ENCODE assay signal across 17 cellular contexts in the genomic region with DNA sequence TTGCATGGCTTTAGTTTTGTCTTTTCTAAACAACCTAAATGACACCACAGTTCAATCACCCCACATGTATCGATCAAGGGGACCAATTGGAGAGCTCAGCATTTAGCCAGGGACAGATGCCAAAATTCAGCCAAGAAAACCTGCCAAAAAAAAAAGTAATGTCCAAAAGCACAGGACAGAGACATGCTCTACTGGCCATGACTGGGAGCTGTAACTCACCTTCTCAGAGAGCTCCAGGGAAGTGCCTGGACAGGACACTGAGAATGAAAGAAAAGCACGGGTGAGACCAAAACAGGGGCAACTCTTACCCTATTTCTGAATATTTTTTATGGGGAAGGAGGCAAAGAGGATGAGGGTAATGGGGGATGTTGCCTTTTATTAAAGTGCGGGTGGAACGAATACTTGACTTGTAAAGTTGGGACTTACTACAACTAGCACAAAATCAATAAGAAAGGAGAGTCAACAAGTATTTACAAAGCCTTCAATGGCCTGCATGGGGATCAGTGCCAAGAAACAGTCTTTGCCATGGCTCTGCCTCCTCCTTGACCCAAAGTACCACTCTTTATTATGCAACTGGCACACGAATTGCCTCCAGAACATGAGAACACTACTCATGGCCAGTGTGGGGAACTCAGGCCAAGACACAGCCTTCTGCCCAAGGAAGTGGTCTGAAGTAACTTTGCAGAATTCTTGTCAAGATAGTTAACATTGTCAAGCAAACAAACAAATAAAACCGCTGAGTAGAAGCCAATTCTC.
A peak's percentile ranks its signal among the peaks of the same experiment; 100 is the strongest.
DNase-seq lines count a peak whose midpoint lies in the region; ATAC-seq and TF ChIP-seq lines count a peak whose summit lies in the region.
"Had no signal": no experiment of that assay in that cellular context is flagged by ENCODE, and none has a peak within 500 bp of the region (broad histone marks: within the 10 kb centered on the region; RNA-seq: fewer than 3 reads in every experiment).

No MANE protein-coding gene starts in this region.

- peaks cover 5% of the 10 kb centered on the region for H3F3A ChIP-seq in smooth muscle cell (ENCODE audit: low read depth)

- H3K14ac ChIP-seq in IMR-90 (replicated peaks; ENCODE audit: low read depth, low read length) (peak overlapping the region; percentile 5; the same call in 1 of the 2 replicates), mesenchymal stem cell (ENCODE audit: low read length in 2 of 2) (no peak overlapping the region)

- peaks cover 17% of the 10 kb centered on the region for H3K9me1 ChIP-seq in IMR-90 (ENCODE audit: insufficient read depth, low read length)

- ATAC-seq in IMR-90 (ENCODE audit: low read depth) (no peak), upper lobe of right lung (peak; percentile 96), left colon (no peak)
- ATAC-seq: CD8-positive, alpha-beta T cell had no signal

- H3K18ac ChIP-seq in IMR-90 (ENCODE audit: low read depth, low read length) (peak overlapping the region; percentile 20; the same call in 1 of the 2 replicates), mesenchymal stem cell (ENCODE audit: low read depth in 1 of 2, low read length in 2 of 2) (peak overlapping the region; percentile 23 to 31)

- peak overlapping the region in 1 of 2 experiments; percentile 67 for H2BK12ac ChIP-seq in mesenchymal stem cell (ENCODE audit: low read length in 2 of 2)

- H3K79me2 ChIP-seq in smooth muscle cell (ENCODE audit: low read depth): no peaks in the 10 kb centered on the region

- TF ChIP-seq CTCF in IMR-90 (conservative IDR thresholded peaks at IDR 0.05; ENCODE audit: low read depth, low read length): no peak
- no peak for TF ChIP-seq CTCF in upper lobe of right lung (IDR thresholded peaks at IDR 0.05)
- no peak for TF ChIP-seq CTCF in smooth muscle cell (IDR thresholded peaks at IDR 0.05; ENCODE audit: borderline replicate concordance, insufficient read depth, poor library complexity, severe bottlenecking)

- no peak overlapping the region for H2BK5ac ChIP-seq in IMR-90 (ENCODE audit: low read depth, low read length, poor library complexity, severe bottlenecking)
- H2BK5ac ChIP-seq in mesenchymal stem cell (ENCODE audit: low read depth, low read length, poor library complexity, severe bottlenecking): no peak overlapping the region

- H3K4me2 ChIP-seq in IMR-90 (ENCODE audit: low read depth, low read length) (no peak overlapping the region), mesenchymal stem cell (ENCODE audit: low read length, poor library complexity, severe bottlenecking) (no peak overlapping the region), smooth muscle cell (no peak overlapping the region)

- H2BK20ac ChIP-seq in IMR-90 (ENCODE audit: low read depth, low read length): peak overlapping the region; percentile 60

- no peak overlapping the region; the same call in 1 of the 2 replicates for H3K23ac ChIP-seq in IMR-90 (ENCODE audit: low read depth, low read length)
- no peak overlapping the region for H3K23ac ChIP-seq in mesenchymal stem cell (ENCODE audit: low read length in 2 of 2)

- in situ Hi-C loops in IMR-90 (cut with MboI; ENCODE audit: low sequenced_read_pairs): no loop called here

- intact Hi-C loops in IMR-90 (cut with micrococcal nuclease): no loop called here
- intact Hi-C loops in upper lobe of right lung (cut with DNase I): no loop called here
- intact Hi-C loops in left colon (cut with DNase I, micrococcal nuclease): no loop called here

- H4K91ac ChIP-seq in IMR-90 (ENCODE audit: insufficient read depth, low read depth, low read length): 0 out of 2 replicates have a peak overlapping the region, but pooled peaks have one; percentile 27
- H4K91ac ChIP-seq in mesenchymal stem cell (ENCODE audit: low read length): no peak overlapping the region

- peak overlapping the region; percentile 4; the same call in 2 of the 3 replicates for H2BK15ac ChIP-seq in IMR-90 (ENCODE audit: low read depth, low read length)
- no peak overlapping the region for H2BK15ac ChIP-seq in mesenchymal stem cell (ENCODE audit: low read depth, poor library complexity, severe bottlenecking)

- H3K9ac ChIP-seq in IMR-90 (ENCODE audit: low read depth, low read length): no peak overlapping the region
- H3K9ac ChIP-seq in mesenchymal stem cell (ENCODE audit: low read length): no peak overlapping the region
- no peak overlapping the region for H3K9ac ChIP-seq in smooth muscle cell (ENCODE audit: low read depth)
- H3K9ac ChIP-seq: GM23248 had no signal

- no peaks in the 10 kb centered on the region for H3K79me1 ChIP-seq in IMR-90 (ENCODE audit: low read depth in 1 of 2, low read length in 2 of 2)
- H3K79me1 ChIP-seq in mesenchymal stem cell (replicated peaks; ENCODE audit: low read length, poor library complexity, severe bottlenecking): no peaks in the 10 kb centered on the region

- H4K20me1 ChIP-seq in IMR-90 (ENCODE audit: insufficient read depth, low read length): no peaks in the 10 kb centered on the region
- H4K20me1 ChIP-seq in smooth muscle cell (ENCODE audit: low read depth): no peaks in the 10 kb centered on the region

- H2AK5ac ChIP-seq in IMR-90 (ENCODE audit: low read depth, low read length): peak overlapping the region; percentile 77
- no peak overlapping the region for H2AK5ac ChIP-seq in mesenchymal stem cell (ENCODE audit: low read length, severe bottlenecking)

- H3K4me1 ChIP-seq in IMR-90 (ENCODE audit: control insufficient read depth, insufficient read depth, low read length): peaks cover 14% of the 10 kb centered on the region
- H3K4me1 ChIP-seq in mesenchymal stem cell (ENCODE audit: control insufficient read depth, insufficient read depth, low read depth, low read length): peaks cover 2% of the 10 kb centered on the region
- H3K4me1 ChIP-seq in upper lobe of right lung: peaks cover 19% of the 10 kb centered on the region
- peaks cover 18% of the 10 kb centered on the region for H3K4me1 ChIP-seq in smooth muscle cell (ENCODE audit: low read depth)
- H3K4me1 ChIP-seq: BE2C had no signal

- H2BK120ac ChIP-seq in IMR-90 (ENCODE audit: low read depth, low read length) (0 out of 2 replicates have a peak overlapping the region, but pooled peaks have one; percentile 30), mesenchymal stem cell (ENCODE audit: low read depth, low read length) (no peak overlapping the region)

- H4K5ac ChIP-seq in IMR-90 (ENCODE audit: low read depth, low read length): peak overlapping the region; percentile 20; the same call in 1 of the 2 replicates

- H4K8ac ChIP-seq in IMR-90 (ENCODE audit: low read depth in 2 of 2, low read length in 2 of 2) (no peak overlapping the region), mesenchymal stem cell (ENCODE audit: low read length) (no peak overlapping the region)

- no TSS peak for BruUV-seq in IMR-90 (replicated peaks; lab: Mats Ljungman, UMichigan)

- dilution Hi-C loops in IMR-90 (cut with HindIII; ENCODE audit: low sequenced_read_pairs, unreplicated experiment): no loop called here

- CTCF ChIA-PET in IMR-90 (lab: Yijun Ruan, JAX): no interaction called here

- H3K9me3 ChIP-seq in IMR-90 (ENCODE audit: control insufficient read depth, insufficient read depth, low read length): peaks cover 7% of the 10 kb centered on the region
- peaks cover 19% of the 10 kb centered on the region for H3K9me3 ChIP-seq in mesenchymal stem cell (ENCODE audit: control insufficient read depth, low read length)
- peaks cover 11% of the 10 kb centered on the region for H3K9me3 ChIP-seq in upper lobe of right lung
- H3K9me3 ChIP-seq in smooth muscle cell (replicated peaks; ENCODE audit: low read depth): peaks cover 9% of the 10 kb centered on the region
- H3K9me3 ChIP-seq: BE2C had no signal

- H2AFZ ChIP-seq in IMR-90 (replicated peaks; ENCODE audit: low read length, poor library complexity) (no peak overlapping the region), mesenchymal stem cell (ENCODE audit: low read depth, low read length) (no peak overlapping the region), smooth muscle cell (ENCODE audit: low read depth) (no peak overlapping the region)
- H2AFZ ChIP-seq: GM23248 had no signal

- no peak for TF ChIP-seq RAD21 in IMR-90 (IDR thresholded peaks at IDR 0.05; ENCODE audit: low read length)

- TF ChIP-seq POLR2A in IMR-90 (IDR thresholded peaks at IDR 0.05; ENCODE audit: low read depth, low read length): no peak

- H3K36me3 ChIP-seq in IMR-90 (ENCODE audit: control insufficient read depth, insufficient read depth, low read length) (no peaks in the 10 kb centered on the region), mesenchymal stem cell (ENCODE audit: control insufficient read depth in 1 of 2, insufficient read depth in 2 of 2, low read depth in 1 of 2, low read length in 2 of 2) (peaks cover 0 to 3% of the 10 kb centered on the region in 2 experiments), upper lobe of right lung (no peaks in the 10 kb centered on the region), smooth muscle cell (ENCODE audit: low read depth) (no peaks in the 10 kb centered on the region)
- H3K36me3 ChIP-seq: BE2C had no signal

- WGBS in IMR-90 (ENCODE audit: extremely low coverage in 2 of 2, insufficient read length in 1 of 2), 2 experiments: no CpG with 5 or more reads among the region's 6 CpGs
- WGBS in mesenchymal stem cell: 88% methylated on average over 6 of the region's 6 CpGs
- 90% methylated on average over 6 of the region's 6 CpGs for WGBS in smooth muscle cell (ENCODE audit: low lambda C conversion rate)

- DNase-seq in IMR-90: no peak
- peak; percentile 24 for DNase-seq in globus pallidus (ENCODE audit: low spot score)
- DNase-seq in mesenchymal stem cell: no peak
- no peak for DNase-seq in upper lobe of right lung
- DNase-seq in smooth muscle cell (lab: John Stamatoyannopoulos, UW; ENCODE audit: unreplicated experiment): no peak
- DNase-seq in left colon: no peak
- no peak for DNase-seq in NCI-H1930 (lab: John Stamatoyannopoulos, UW)
- DNase-seq: BE2C; CD8-positive, alpha-beta T cell; GF-D8; GM23248; NCI-H1105; NCI-H1694; NCI-H446 treated with DMSO at 0.1 percent for 48 hours; NCI-H748 treated with DMSO at 0.1 percent for 48 hours; OCI-M1; SIG-M5 had no signal

- POLR2A ChIA-PET in IMR-90 (lab: Charles Lee; ENCODE audit: unreplicated experiment): no interaction called here

- H3K4ac ChIP-seq in IMR-90 (ENCODE audit: low read depth, low read length): peak overlapping the region; percentile 52
- peak overlapping the region in 1 of 2 experiments; percentile 46 for H3K4ac ChIP-seq in mesenchymal stem cell (ENCODE audit: low read depth in 1 of 2, low read length in 2 of 2)

- H3K4me3 ChIP-seq in IMR-90 (ENCODE audit: insufficient read depth, low read depth, low read length) (no peak overlapping the region), mesenchymal stem cell (ENCODE audit: insufficient read depth in 1 of 2, low read depth in 1 of 2, low read length in 2 of 2) (no peak overlapping the region), upper lobe of right lung (no peak overlapping the region), smooth muscle cell (no peak overlapping the region)
- H3K4me3 ChIP-seq: GM23248 had no signal

- no peak overlapping the region for H3K56ac ChIP-seq in IMR-90 (ENCODE audit: extremely low read depth, insufficient read depth, low read length)

- H2AK9ac ChIP-seq in IMR-90 (replicated peaks; ENCODE audit: low read depth, low read length, poor library complexity): no peak overlapping the region

- H3K27me3 ChIP-seq in IMR-90 (ENCODE audit: control insufficient read depth, insufficient read depth, low read length) (no peaks in the 10 kb centered on the region), mesenchymal stem cell (ENCODE audit: control insufficient read depth in 1 of 2, insufficient read depth in 1 of 2, low read length in 2 of 2) (no peaks in the 10 kb centered on the region), upper lobe of right lung (no peaks in the 10 kb centered on the region), smooth muscle cell (ENCODE audit: low read depth) (no peaks in the 10 kb centered on the region)
- H3K27me3 ChIP-seq: BE2C had no signal

- H3K27ac ChIP-seq in IMR-90 (ENCODE audit: insufficient read depth, low read length): no peak overlapping the region
- H3K27ac ChIP-seq in mesenchymal stem cell (ENCODE audit: low read length, poor library complexity, severe bottlenecking): no peak overlapping the region
- H3K27ac ChIP-seq in upper lobe of right lung: no peak overlapping the region
- H3K27ac ChIP-seq in smooth muscle cell (ENCODE audit: low read depth): no peak overlapping the region
- H3K27ac ChIP-seq: GM23248 had no signal
